ENCODE assay signal across 1 cellular context in genomic region chr16:26787924-26788323, GRCh38.
TF ChIP-seq lines count a peak whose summit lies in the region.

No MANE protein-coding gene starts in this region.

TF ChIP-seq in WTC11, 78 proteins besides CTCF, POLR2A, EP300 and RAD21 (continued from another document):
- TF ChIP-seq USF1 (CRISPR knock-in tag; IDR thresholded peaks at IDR 0.05) = peak; percentile 68; the same call in 1 of the 2 replicates
TF ChIP-seq in WTC11: peak in this region for 2.
